ENCODE assay signal across 1 cellular context in genomic region chr9:75053869-75054268, GRCh38.
TF ChIP-seq lines count a peak whose summit lies in the region.

No MANE protein-coding gene starts in this region.

TF ChIP-seq in GM12878, 131 proteins besides CTCF, POLR2A, EP300 and RAD21:
- TF ChIP-seq SMC3 (IDR thresholded peaks at IDR 0.05; ENCODE audit: borderline replicate concordance, low read length): no peak
- TF ChIP-seq MLLT1 (IDR thresholded peaks at IDR 0.05): 0 out of 2 replicates have a peak, but pooled peaks have one; percentile 43
- TF ChIP-seq MTA3 (IDR thresholded peaks at IDR 0.05; ENCODE audit: borderline replicate concordance, low read length): no peak
- TF ChIP-seq SPI1 (IDR thresholded peaks at IDR 0.05; ENCODE audit: borderline replicate concordance, insufficient read depth, low read depth, low read length): peak; percentile 72; the same call in 1 of the 2 replicates
